15 cellular contexts compared by ENCODE assay signal in genomic region chr20:5551621-5552020, GRCh38.
"Had no signal": no experiment of that assay in that cellular context is flagged by ENCODE, and none has a peak within 500 bp of the region (broad histone marks: within the 10 kb centered on the region; RNA-seq: fewer than 3 reads in every experiment).

No MANE protein-coding gene starts in this region.

- H3K27ac ChIP-seq: heart right ventricle, left ventricle myocardium inferior, ovary, psoas muscle, stomach, vagina had no signal

- DNase-seq: activated CD4-positive, alpha-beta T cell treated with anti-CD3 and anti-CD28 coated beads, Interleukin-2, amount 50 U/mL, for 4 hours; activated CD4-positive, CD25-positive, alpha-beta regulatory T cell treated with anti-CD3 and anti-CD28 coated beads, Interleukin-2, amount 50 U/mL, for 72 hours; activated effector memory CD4-positive, alpha-beta T cell treated with Interleukin-2 at 50 U/mL for 16 hours; activated naive CD8-positive, alpha-beta T cell treated with anti-CD3 and anti-CD28 coated beads, Interleukin-2, amount 10 ng/mL, durations not matched to agents 7 days and 5 days; activated T-cell treated with anti-CD3 and anti-CD28 coated beads, Interleukin-2, amount 50 U/mL, for 48 hours; amygdala; heart right ventricle; left ventricle myocardium inferior; ovary; psoas muscle; right cardiac atrium; stomach; trophoblast cell had no signal

- H3K4me3 ChIP-seq: cardiac muscle cell, heart right ventricle, left ventricle myocardium inferior, ovary, psoas muscle, stomach, vagina had no signal

- H3K27me3 ChIP-seq: cardiac muscle cell, heart right ventricle, ovary, stomach, vagina had no signal

- H3K36me3 ChIP-seq: ovary had no signal

- ATAC-seq: psoas muscle had no signal

- H3K9me3 ChIP-seq: heart right ventricle, left ventricle myocardium inferior, ovary, psoas muscle, stomach, vagina had no signal

- H3K9me3 Mint-ChIP-seq: activated naive CD8-positive, alpha-beta T cell treated with anti-CD3 and anti-CD28 coated beads, Interleukin-2, amount 10 ng/mL, durations not matched to agents 7 days and 5 days had no signal

- H3K27ac Mint-ChIP-seq: activated naive CD8-positive, alpha-beta T cell treated with anti-CD3 and anti-CD28 coated beads, Interleukin-2, amount 10 ng/mL, durations not matched to agents 7 days and 5 days had no signal

- H3K27me3 Mint-ChIP-seq: activated naive CD8-positive, alpha-beta T cell treated with anti-CD3 and anti-CD28 coated beads, Interleukin-2, amount 10 ng/mL, durations not matched to agents 7 days and 5 days had no signal

- H3K4me1 ChIP-seq: psoas muscle, vagina had no signal

- H3K4me3 Mint-ChIP-seq: activated naive CD8-positive, alpha-beta T cell treated with anti-CD3 and anti-CD28 coated beads, Interleukin-2, amount 10 ng/mL, durations not matched to agents 7 days and 5 days had no signal
